8 cellular contexts compared by ENCODE assay signal in the genomic region with DNA sequence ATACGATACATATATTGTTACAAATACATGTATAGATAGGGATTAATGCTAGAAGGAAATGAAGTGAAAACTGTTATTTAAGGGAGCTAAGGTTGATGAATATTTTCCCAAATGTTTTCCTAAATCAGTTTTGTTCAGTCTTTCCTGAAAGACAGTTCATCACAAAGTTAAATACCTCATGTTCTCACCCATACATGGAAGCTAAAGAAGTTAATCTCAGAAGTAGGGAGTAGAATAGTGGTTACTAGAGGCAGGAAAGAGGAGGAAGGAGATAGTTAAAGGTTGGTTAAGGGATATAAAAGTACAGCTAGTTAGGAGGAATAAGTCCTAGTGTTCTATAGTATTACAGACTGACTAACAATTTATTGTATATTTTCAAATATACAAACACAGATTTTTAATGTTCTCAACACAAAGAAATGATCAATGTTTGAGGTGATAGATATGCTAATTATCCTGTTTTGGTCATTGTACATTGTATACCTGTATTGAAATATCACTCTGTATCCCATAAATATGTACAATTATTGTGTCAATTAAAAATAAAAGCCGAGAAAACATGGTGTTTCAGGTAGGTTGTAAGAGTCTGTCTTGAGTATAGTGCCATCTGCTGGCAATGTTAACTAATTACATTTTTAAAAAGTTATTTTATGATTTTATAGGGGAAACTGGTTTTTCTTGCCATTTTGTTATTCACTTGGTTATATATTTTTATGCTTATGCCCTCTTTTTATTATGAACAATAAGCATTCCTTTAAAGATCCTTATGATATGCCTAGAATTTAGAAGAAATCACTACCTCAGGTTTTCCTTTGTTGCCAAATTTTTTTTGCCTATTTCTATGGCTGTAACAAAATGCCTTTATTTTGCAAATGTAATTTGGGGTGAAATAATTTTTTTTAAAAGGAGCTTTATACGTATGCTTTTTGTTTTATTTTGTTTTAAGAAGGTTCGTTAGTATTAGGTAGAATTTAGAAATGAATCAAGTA. TPM values are rescaled to one million over a fixed set of nuclear protein-coding genes. Genes with fewer than 3 reads are reported as not detected.
DNase-seq lines count a peak whose midpoint lies in the region; ATAC-seq and TF ChIP-seq lines count a peak whose summit lies in the region.

No MANE protein-coding gene starts in this region.

- no peak for ATAC-seq in thoracic aorta (ENCODE audit: insufficient number of reproducible peaks, low FRiP score, low read depth)

- DNase-seq in NCI-H510A treated with DMSO at 0.1 percent for 48 hours (lab: John Stamatoyannopoulos, UW) (peak; percentile 59), NCI-H510A (lab: John Stamatoyannopoulos, UW) (no peak), LoVo (ENCODE audit: low spot score) (peak; percentile 62), SW480 (ENCODE audit: low spot score) (peak; percentile 33), glutamatergic neuron (no peak), thoracic aorta (ENCODE audit: low spot score) (no peak), anterior cingulate cortex (lab: John Stamatoyannopoulos, UW) (no peak)
- DNase-seq in activated T-cell treated with anti-CD3 and anti-CD28 coated beads, Interleukin-2, amount 50 U/mL, for 24 hours: no peak

- H3K27ac Mint-ChIP-seq in glutamatergic neuron (ENCODE audit: unreplicated experiment): no peak overlapping the region
- no peak overlapping the region for H3K27ac Mint-ChIP-seq in activated T-cell treated with anti-CD3 and anti-CD28 coated beads, Interleukin-2, amount 50 U/mL, for 24 hours

- H3K27me3 Mint-ChIP-seq in glutamatergic neuron (ENCODE audit: unreplicated experiment): no peaks in the 10 kb centered on the region
- H3K27me3 Mint-ChIP-seq in activated T-cell treated with anti-CD3 and anti-CD28 coated beads, Interleukin-2, amount 50 U/mL, for 24 hours: no peaks in the 10 kb centered on the region

- H3K4me1 ChIP-seq in thoracic aorta (ENCODE audit: control insufficient read depth in 1 of 2, low read depth in 2 of 2): peaks cover 0 to 6% of the 10 kb centered on the region in 2 donors

- H3K27ac ChIP-seq in thoracic aorta: no peak overlapping the region

- no peaks in the 10 kb centered on the region for H3K27me3 ChIP-seq in thoracic aorta (replicated peaks; ENCODE audit: insufficient read depth)

- H3K9me3 ChIP-seq in thoracic aorta: no peaks in the 10 kb centered on the region

- no peak overlapping the region for H3K4me3 Mint-ChIP-seq in glutamatergic neuron (ENCODE audit: unreplicated experiment)
- no peak overlapping the region for H3K4me3 Mint-ChIP-seq in activated T-cell treated with anti-CD3 and anti-CD28 coated beads, Interleukin-2, amount 50 U/mL, for 24 hours

- H3K36me3 ChIP-seq in thoracic aorta: no peaks in the 10 kb centered on the region

- H3K36me3 Mint-ChIP-seq in glutamatergic neuron (ENCODE audit: unreplicated experiment): no peaks in the 10 kb centered on the region
- H3K36me3 Mint-ChIP-seq in activated T-cell treated with anti-CD3 and anti-CD28 coated beads, Interleukin-2, amount 50 U/mL, for 24 hours (ENCODE audit: low read depth): peaks cover 6% of the 10 kb centered on the region

- no peaks in the 10 kb centered on the region for H3K9me3 Mint-ChIP-seq in glutamatergic neuron (ENCODE audit: unreplicated experiment)
- peaks cover 2% of the 10 kb centered on the region for H3K9me3 Mint-ChIP-seq in activated T-cell treated with anti-CD3 and anti-CD28 coated beads, Interleukin-2, amount 50 U/mL, for 24 hours

- TF ChIP-seq CTCF in glutamatergic neuron (IDR thresholded peaks at IDR 0.05; ENCODE audit: partially characterized antibody, unreplicated experiment) (peak; percentile 81), thoracic aorta (IDR thresholded peaks at IDR 0.05) (peak; percentile 67)

- peaks cover 14% of the 10 kb centered on the region for H3K4me1 Mint-ChIP-seq in glutamatergic neuron (ENCODE audit: low read depth, unreplicated experiment)
- peaks cover 34% of the 10 kb centered on the region for H3K4me1 Mint-ChIP-seq in activated T-cell treated with anti-CD3 and anti-CD28 coated beads, Interleukin-2, amount 50 U/mL, for 24 hours (ENCODE audit: low read depth)

- H3K4me3 ChIP-seq in thoracic aorta: no peak overlapping the region

RNA-seq across cellular contexts. Expression of a gene that starts 26.9 kb away (rescaled TPM):
- total RNA-seq in glutamatergic neuron (ENCODE audit: unreplicated experiment) (95.5 TPM), thoracic aorta (10 to 100 TPM; 21.7 to 68.8 TPM)

Comparison
In these comparisons a context has a peak if more than half of its experiments do, and no peak if none do; other contexts are left out.
1. DNase-seq: peak in NCI-H510A treated with DMSO at 0.1 percent for 48 hours (single experiment), LoVo (single experiment) and SW480 (single experiment); none in NCI-H510A (single experiment), glutamatergic neuron (single experiment), thoracic aorta (single experiment), anterior cingulate cortex (0 of 58) and activated T-cell treated with anti-CD3 and anti-CD28 coated beads, Interleukin-2, amount 50 U/mL, for 24 hours (single experiment).